ENCODE assay signal across 8 cellular contexts in genomic region chr13:23899555-23899954, GRCh38. TPM values are rescaled to one million over a fixed set of nuclear protein-coding genes. Genes with fewer than 3 reads are reported as not detected.
DNase-seq lines count a peak whose midpoint lies in the region; ATAC-seq, FAIRE-seq and TF ChIP-seq lines count a peak whose summit lies in the region.

No MANE protein-coding gene starts in this region.

- FAIRE-seq in A549 (lab: Jason Lieb, UNC), result no peak
- peak; percentile 86 for FAIRE-seq in HepG2 (lab: Jason Lieb, UNC)

- H3K9me3 ChIP-seq in A549 (no peaks in the 10 kb centered on the region), HepG2 (ENCODE audit: low read length) (no peaks in the 10 kb centered on the region)

- no peaks in the 10 kb centered on the region for H4K20me1 ChIP-seq in HepG2 (ENCODE audit: insufficient read depth, low read length)

- H3K36me3 ChIP-seq in HepG2 (replicated peaks in 1 of 2; ENCODE audit: control insufficient read depth in 1 of 2, insufficient read depth in 2 of 2, low read length in 2 of 2), result no peaks in the 10 kb centered on the region

- peaks cover 7% of the 10 kb centered on the region for H3K4me1 Mint-ChIP-seq in brain

- peaks cover 3 to 14% of the 10 kb centered on the region in 2 experiments; a peak in 2 of 5 replicates for H3K27me3 ChIP-seq in HepG2 (ENCODE audit: control insufficient read depth in 1 of 2, insufficient read depth in 2 of 2, low read length in 2 of 2)

- no peaks in the 10 kb centered on the region for H3K27me3 Mint-ChIP-seq in brain

- peak in 1 of 2 experiments; percentile 48; a peak in 1 of 6 replicates for ATAC-seq in A549
- peak; percentile 61 for ATAC-seq in HepG2
- ATAC-seq in GM19452 (IDR thresholded peaks at IDR 0.05; ENCODE audit: unreplicated experiment), result no peak
- no peak for ATAC-seq in HG03378 (IDR thresholded peaks at IDR 0.05; ENCODE audit: unreplicated experiment)

- 23% methylated on average over 4 of the region's 4 CpGs for WGBS in A549 (ENCODE audit: missing lambda C conversion rate)
- WGBS in HepG2 (ENCODE audit: low lambda C conversion rate), result 3% methylated on average over 4 of the region's 4 CpGs
- WGBS in lower leg skin, 2 donors, result 14 to 19% methylated on average over 4 of the region's 4 CpGs

- peak overlapping the region in 1 of 5 experiments; percentile 4 for H3K27ac Mint-ChIP-seq in brain

- intact Hi-C loops in HepG2 (cut with micrococcal nuclease; ENCODE audit: unreplicated experiment) (loop anchor here (1.0 to 2.0 kb wide), 2 partner anchors 23 to 184 kb away; no protein-coding TSS in a partner anchor), lower leg skin (cut with DNase I; ENCODE audit: low total_unique reads) (no loop called here)

- H3K9ac ChIP-seq in HepG2 (ENCODE audit: insufficient read depth, low read depth, low read length), result no peak overlapping the region

- DNase-seq in A549 (ENCODE audit: low read depth in 1 of 2, low spot score in 1 of 2), result peak in 1 of 2 experiments; percentile 4
- DNase-seq in ELR (ENCODE audit: low read depth), result peak; percentile 61
- peak; percentile 26 for DNase-seq in NCI-H526 treated with DMSO at 0.1 percent for 48 hours (lab: John Stamatoyannopoulos, UW)
- DNase-seq in HepG2 (ENCODE audit: low spot score), result peak; percentile 36
- DNase-seq in lower leg skin (ENCODE audit: low spot score in 2 of 2), result no peak

- TF ChIP-seq CTCF in A549 (IDR thresholded peaks at IDR 0.05), result peak; percentile 43
- TF ChIP-seq CTCF in brain (conservative IDR thresholded peaks at IDR 0.05), result peak; percentile 64 to 71
- peak; percentile 43; the same call in 1 of the 2 replicates for TF ChIP-seq CTCF in HepG2 (CRISPR knock-in tag; IDR thresholded peaks at IDR 0.05)
- no peak for TF ChIP-seq CTCF in lower leg skin (IDR thresholded peaks at IDR 0.05)

- H3K4me3 ChIP-seq in A549, result no peak overlapping the region
- H3K4me3 ChIP-seq in HepG2 (replicated peaks in 1 of 3; ENCODE audit: insufficient read depth in 1 of 3, low read depth in 2 of 3, low read length in 3 of 3), result no peak overlapping the region
- H3K4me3 ChIP-seq in lower leg skin (ENCODE audit: low read depth, poor library complexity, severe bottlenecking), result no peak overlapping the region

- H3K4me2 ChIP-seq in A549 (no peak overlapping the region), HepG2 (ENCODE audit: low read depth, low read length) (no peak overlapping the region)

- H3K36me3 Mint-ChIP-seq in brain, result no peaks in the 10 kb centered on the region

- no peaks in the 10 kb centered on the region for H3K79me2 ChIP-seq in HepG2 (ENCODE audit: insufficient read depth, low read length)

- no peak overlapping the region for H3K27ac ChIP-seq in A549
- H3K27ac ChIP-seq in HepG2 (ENCODE audit: extremely low read length, insufficient read depth, low read length), result no peak overlapping the region

- no peak overlapping the region for H2AFZ ChIP-seq in HepG2 (ENCODE audit: low read length)

- TF ChIP-seq RAD21 in A549 (conservative IDR thresholded peaks at IDR 0.05 in 1 of 2, IDR thresholded peaks at IDR 0.05 in 1 of 2), result peak; percentile 40 to 42; a peak in 3 of 5 replicates
- no peak for TF ChIP-seq RAD21 in HepG2 (CRISPR knock-in tag; IDR thresholded peaks at IDR 0.05)

- no peak overlapping the region for H3K4me3 Mint-ChIP-seq in brain

- no TSS peak for BruUV-seq in HepG2 (replicated peaks; lab: Mats Ljungman, UMichigan)

- H3K9me3 Mint-ChIP-seq in brain, result no peaks in the 10 kb centered on the region

- H3K4me1 ChIP-seq in A549, result no peaks in the 10 kb centered on the region
- no peaks in the 10 kb centered on the region for H3K4me1 ChIP-seq in HepG2 (ENCODE audit: insufficient read depth, low read length)

- in situ Hi-C loops in HepG2 (cut with HindIII; ENCODE audit: extremely low pct_ligation_motif_present, low pct_unique_long_range_greater_than_20kb), result loop anchor here (25.0 kb wide), 1 partner anchor 312 kb away; no protein-coding TSS in a partner anchor

- POLR2A ChIA-PET in A549 (lab: Yijun Ruan, JAX) (no interaction called here), HepG2 (lab: Yijun Ruan, JAX) (no interaction called here)

- TF ChIP-seq EP300 in A549 (IDR thresholded peaks at IDR 0.05), result no peak
- no peak for TF ChIP-seq EP300 in HepG2 (IDR thresholded peaks at IDR 0.05; ENCODE audit: low read depth in 2 of 2, low read length in 2 of 2)
- TF ChIP-seq EP300 in HepG2 (CRISPR knock-in tag; IDR thresholded peaks at IDR 0.05; ENCODE audit: borderline replicate concordance), result no peak

- TF ChIP-seq POLR2A in A549 (IDR thresholded peaks at IDR 0.05; ENCODE audit: low read length), result no peak
- no peak for TF ChIP-seq POLR2A in HepG2 (IDR thresholded peaks at IDR 0.05; ENCODE audit: insufficient read depth in 1 of 2, low read depth in 2 of 2, low read length in 2 of 2)
- TF ChIP-seq POLR2A in lower leg skin (IDR thresholded peaks at IDR 0.05), result no peak

- CTCF ChIA-PET in A549 (lab: Yijun Ruan, JAX) (interaction anchor here (0.6 to 2.4 kb wide), 7 partner anchors 10 to 467 kb away, joined by 3 to 10 read pairs (median 5); partner anchors contain the start of genes MIPEP and SACS), HepG2 (lab: Yijun Ruan, JAX; ENCODE audit: low intra/inter-chr PET ratio, low total read pairs) (interaction anchor here (0.7 to 1.4 kb wide), 4 partner anchors 24 to 433 kb away, joined by 3 to 8 read pairs (median 5); no protein-coding TSS in a partner anchor)

TF ChIP-seq in HepG2, 621 proteins besides CTCF, POLR2A, EP300 and RAD21 (continues in another document):
- no peak for TF ChIP-seq ZNF788 (CRISPR knock-in tag; IDR thresholded peaks at IDR 0.05; ENCODE audit: borderline replicate concordance)

RNA-seq across cellular contexts. Expression of gene C1QTNF9B, which starts 2.3 kb away (rescaled TPM):
- polyA plus RNA-seq in A549 (2011; rRNA removed) (not detected in 2 replicates), A549 (2017; fragmentation: RNase III; extraction: RNeasy Plus Mini Kit Qiagen cat#74134 plus additional on column Dnase treatment) (not detected in 3 replicates), brain (ENCODE audit: insufficient read depth, low read depth, low replicate concordance) (not detected), HepG2 (2011; rRNA removed) (not detected in 2 replicates)
- not detected in 2 replicates for polyA plus RNA-seq in A549 (2012; cell fraction: cytosol; rRNA removed)
- polyA plus RNA-seq in A549 (2012; cell fraction: nucleus; rRNA removed), result not detected in 2 replicates
- not detected in 2 replicates for polyA minus RNA-seq in A549 (2011; rRNA and poly(A)+ RNA removed)
- total RNA-seq in HepG2 (2016; rRNA removed; fragmentation: Illumina TruSeq; extraction: Trizol) (not detected in 2 replicates), lower leg skin (not detected)
- total RNA-seq in HepG2 (2016; cell fraction: cytosol; rRNA removed; fragmentation: Illumina TruSeq; extraction: Trizol; ENCODE audit: low read depth), result not detected in 2 replicates
- not detected in 2 replicates for total RNA-seq in HepG2 (2016; cell fraction: insoluble cytoplasmic fraction; rRNA removed; fragmentation: Illumina TruSeq; extraction: Trizol)
- total RNA-seq in HepG2 (2016; cell fraction: membrane; rRNA removed; fragmentation: Illumina TruSeq; extraction: Trizol), result not detected in 2 replicates
- not detected in 2 replicates for total RNA-seq in HepG2 (2016; cell fraction: nucleus; rRNA removed; fragmentation: Illumina TruSeq; extraction: Trizol)
- not detected in 2 replicates for polyA plus RNA-seq in HepG2 (2011; cell fraction: cytosol; rRNA removed)
- 0.13 TPM in 1 of 2 replicates, not detected in the other for polyA plus RNA-seq in HepG2 (2011; cell fraction: nucleus; rRNA removed)
- polyA plus RNA-seq in HepG2 (2012), result not detected in 2 replicates
- polyA plus RNA-seq in HepG2 (2016; cell fraction: cytosol; fragmentation: Illumina TruSeq; extraction: Trizol; ENCODE audit: low read depth), result not detected in 2 replicates
- polyA plus RNA-seq in HepG2 (2016; cell fraction: insoluble cytoplasmic fraction; fragmentation: Illumina TruSeq; extraction: Trizol; ENCODE audit: low read depth), result not detected in 2 replicates
- not detected in 2 replicates for polyA plus RNA-seq in HepG2 (2016; cell fraction: membrane; fragmentation: Illumina TruSeq; extraction: Trizol; ENCODE audit: low read depth)
- polyA plus RNA-seq in HepG2 (2016; cell fraction: nucleus; fragmentation: Illumina TruSeq; extraction: Trizol; ENCODE audit: insufficient read depth, low read depth), result not detected in 2 replicates
- polyA minus RNA-seq in HepG2 (2011; rRNA and poly(A)+ RNA removed; ENCODE audit: low replicate concordance), result not detected in 2 replicates
- polyA minus RNA-seq in HepG2 (2011; cell fraction: cytosol; rRNA and poly(A)+ RNA removed), result not detected in 2 replicates
- not detected in 2 replicates for polyA minus RNA-seq in HepG2 (2011; cell fraction: nucleus; rRNA and poly(A)+ RNA removed)

RNA-seq across cellular contexts. Expression of gene MIPEP, which starts 10.4 kb away (rescaled TPM):
- polyA plus RNA-seq in A549 (2011; rRNA removed), result 27.5 and 32.8 TPM in 2 replicates
- polyA plus RNA-seq in A549 (2012; cell fraction: cytosol; rRNA removed), result 15.2 and 20.1 TPM in 2 replicates
- 16.6 and 21.3 TPM in 2 replicates for polyA plus RNA-seq in A549 (2012; cell fraction: nucleus; rRNA removed)
- 19.5 to 21.8 TPM (median 21.6 TPM) in 3 replicates for polyA plus RNA-seq in A549 (2017; fragmentation: RNase III; extraction: RNeasy Plus Mini Kit Qiagen cat#74134 plus additional on column Dnase treatment)
- 20.1 and 23.3 TPM in 2 replicates for polyA minus RNA-seq in A549 (2011; rRNA and poly(A)+ RNA removed)
- polyA plus RNA-seq in brain (ENCODE audit: insufficient read depth, low read depth, low replicate concordance), result 7.8 TPM
- 24.1 and 24.7 TPM in 2 replicates for total RNA-seq in HepG2 (2016; rRNA removed; fragmentation: Illumina TruSeq; extraction: Trizol)
- total RNA-seq in HepG2 (2016; cell fraction: cytosol; rRNA removed; fragmentation: Illumina TruSeq; extraction: Trizol; ENCODE audit: low read depth), result 3.5 and 6.8 TPM in 2 replicates
- 23.4 and 25.6 TPM in 2 replicates for total RNA-seq in HepG2 (2016; cell fraction: insoluble cytoplasmic fraction; rRNA removed; fragmentation: Illumina TruSeq; extraction: Trizol)
- total RNA-seq in HepG2 (2016; cell fraction: membrane; rRNA removed; fragmentation: Illumina TruSeq; extraction: Trizol), result 8.2 and 8.4 TPM in 2 replicates
- total RNA-seq in HepG2 (2016; cell fraction: nucleus; rRNA removed; fragmentation: Illumina TruSeq; extraction: Trizol), result 15.7 and 20.3 TPM in 2 replicates
- polyA plus RNA-seq in HepG2 (2011; rRNA removed), result 7.7 and 9.3 TPM in 2 replicates
- polyA plus RNA-seq in HepG2 (2011; cell fraction: cytosol; rRNA removed), result 7.3 TPM in 2 replicates
- polyA plus RNA-seq in HepG2 (2011; cell fraction: nucleus; rRNA removed), result 3.5 and 4.1 TPM in 2 replicates
- polyA plus RNA-seq in HepG2 (2012), result 9.7 and 10.8 TPM in 2 replicates
- polyA plus RNA-seq in HepG2 (2016; cell fraction: cytosol; fragmentation: Illumina TruSeq; extraction: Trizol; ENCODE audit: low read depth), result 2.5 TPM in 2 replicates
- 22.6 and 23.4 TPM in 2 replicates for polyA plus RNA-seq in HepG2 (2016; cell fraction: insoluble cytoplasmic fraction; fragmentation: Illumina TruSeq; extraction: Trizol; ENCODE audit: low read depth)
- polyA plus RNA-seq in HepG2 (2016; cell fraction: membrane; fragmentation: Illumina TruSeq; extraction: Trizol; ENCODE audit: low read depth), result 3.5 and 4.3 TPM in 2 replicates
- 13.4 and 21.6 TPM in 2 replicates for polyA plus RNA-seq in HepG2 (2016; cell fraction: nucleus; fragmentation: Illumina TruSeq; extraction: Trizol; ENCODE audit: insufficient read depth, low read depth)
- 8.4 and 13.7 TPM in 2 replicates for polyA minus RNA-seq in HepG2 (2011; rRNA and poly(A)+ RNA removed; ENCODE audit: low replicate concordance)
- 6.4 and 7.3 TPM in 2 replicates for polyA minus RNA-seq in HepG2 (2011; cell fraction: cytosol; rRNA and poly(A)+ RNA removed)
- polyA minus RNA-seq in HepG2 (2011; cell fraction: nucleus; rRNA and poly(A)+ RNA removed), result 9.8 and 11.5 TPM in 2 replicates
- total RNA-seq in lower leg skin, result 10 to 100 TPM; 22.8 to 50.4 (median 32.5) TPM

Comparison
In these comparisons a context has a peak if more than half of its experiments do, and no peak if none do; other contexts are left out.
1. DNase-seq: peak in ELR (single experiment), NCI-H526 treated with DMSO at 0.1 percent for 48 hours (single experiment) and HepG2 (single experiment); none in lower leg skin (0 of 2).
2. CTCF ChIP-seq: peak in A549 (single experiment), brain (2 of 2) and HepG2 (single experiment); none in lower leg skin (0 of 3).
3. Of the 38 proteins assayed by ChIP-seq in both HepG2 and A549: peak only in HepG2: none; only in A549: RAD21; in both: CTCF and SMC3; in neither: 35.